17 cellular contexts compared by ENCODE assay signal in genomic region chr12:13348464-13348863, GRCh38.
DNase-seq lines count a peak whose midpoint lies in the region; ATAC-seq and TF ChIP-seq lines count a peak whose summit lies in the region.
"Had no signal": no experiment of that assay in that cellular context is flagged by ENCODE, and none has a peak within 500 bp of the region (broad histone marks: within the 10 kb centered on the region; RNA-seq: fewer than 3 reads in every experiment).

No MANE protein-coding gene starts in this region.

- peak overlapping the region; percentile 84 for H3K27ac ChIP-seq in ACC112 (ENCODE audit: low read depth, low read length)
- H3K27ac ChIP-seq in endodermal cell (ENCODE audit: low read depth, low read length), result no peak overlapping the region
- no peak overlapping the region for H3K27ac ChIP-seq in mesendoderm (ENCODE audit: low read depth, low read length)
- H3K27ac ChIP-seq in GM23338 (ENCODE audit: low read depth), result no peak overlapping the region
- H3K27ac ChIP-seq: C4-2B had no signal

- no peak overlapping the region for H3K56ac ChIP-seq in mesendoderm (ENCODE audit: low read length)

- no peak for ATAC-seq in GM23338

- DNase-seq in endodermal cell (peak; percentile 62), mesendoderm (peak; percentile 41), renal cortical epithelial cell (ENCODE audit: low read depth) (peak; percentile 70), GM23338 (ENCODE audit: low spot score) (no peak), AG08396 (ENCODE audit: low spot score) (no peak), endothelial cell (ENCODE audit: low spot score) (no peak), cardiac septum (ENCODE audit: low spot score) (no peak)
- DNase-seq: 8988T; ACHN; AML-193; CD4-positive, alpha-beta T cell; DMS153; DMS79; GF-D8; H9 had no signal

- H3K36me3 ChIP-seq in ACC112 (ENCODE audit: insufficient read depth, low read length) (no peaks in the 10 kb centered on the region), endodermal cell (ENCODE audit: control insufficient read depth, insufficient read depth, low read length) (no peaks in the 10 kb centered on the region), mesendoderm (ENCODE audit: control insufficient read depth, insufficient read depth, low read length) (no peaks in the 10 kb centered on the region), GM23338 (ENCODE audit: insufficient read depth) (no peaks in the 10 kb centered on the region)

- H2BK120ac ChIP-seq in mesendoderm (ENCODE audit: low read depth, low read length), result no peak overlapping the region

- H3K79me2 ChIP-seq in ACC112 (ENCODE audit: control insufficient read depth, insufficient read depth, low read length, unreplicated experiment) (no peaks in the 10 kb centered on the region), mesendoderm (ENCODE audit: control insufficient read depth, insufficient read depth, low read length) (no peaks in the 10 kb centered on the region), GM23338 (replicated peaks; ENCODE audit: insufficient read depth) (no peaks in the 10 kb centered on the region)

- H3K4me3 ChIP-seq in ACC112 (ENCODE audit: low read depth, low read length), result no peak overlapping the region
- no peak overlapping the region for H3K4me3 ChIP-seq in endodermal cell (ENCODE audit: low read length)
- no peak overlapping the region for H3K4me3 ChIP-seq in mesendoderm (ENCODE audit: low read length)
- H3K4me3 ChIP-seq in GM23338, result no peak overlapping the region

- no peak overlapping the region for H3K18ac ChIP-seq in mesendoderm (ENCODE audit: low read length)

- H3K4me2 ChIP-seq in mesendoderm (ENCODE audit: low read length), result no peak overlapping the region
- H3K4me2 ChIP-seq in GM23338, result no peak overlapping the region

- H3K9me2 ChIP-seq in GM23338 (ENCODE audit: insufficient read depth), result peaks cover 9% of the 10 kb centered on the region

- no peaks in the 10 kb centered on the region for H3K79me1 ChIP-seq in mesendoderm (ENCODE audit: low read length)

- H3K9ac ChIP-seq in endodermal cell (ENCODE audit: extremely low read depth, low read length, poor library complexity, severe bottlenecking) (no peak overlapping the region), mesendoderm (ENCODE audit: low read length) (no peak overlapping the region)

- no peak for TF ChIP-seq CTCF in endodermal cell (conservative IDR thresholded peaks at IDR 0.05)
- no peak for TF ChIP-seq CTCF in GM23338 (conservative IDR thresholded peaks at IDR 0.05; ENCODE audit: low read depth in 2 of 2)
- TF ChIP-seq CTCF in endothelial cell (IDR thresholded peaks at IDR 0.05; ENCODE audit: unreplicated experiment), result no peak

- H2AFZ ChIP-seq in ACC112 (ENCODE audit: low read length, unreplicated experiment) (no peak overlapping the region), GM23338 (no peak overlapping the region)

- H3K9me3 ChIP-seq in endodermal cell (ENCODE audit: control insufficient read depth, low read length), result no peaks in the 10 kb centered on the region

- H3K27me3 ChIP-seq in ACC112 (ENCODE audit: insufficient read depth, low read length) (no peaks in the 10 kb centered on the region), endodermal cell (ENCODE audit: control insufficient read depth, insufficient read depth, low read length, poor library complexity, severe bottlenecking) (peaks cover 15% of the 10 kb centered on the region), mesendoderm (ENCODE audit: insufficient read depth, low read length, poor library complexity) (no peaks in the 10 kb centered on the region), GM23338 (ENCODE audit: insufficient read depth) (no peaks in the 10 kb centered on the region)

- H3K4me1 ChIP-seq in ACC112 (ENCODE audit: control insufficient read depth, insufficient read depth, low read length, unreplicated experiment) (peaks cover 35% of the 10 kb centered on the region), endodermal cell (ENCODE audit: control insufficient read depth, insufficient read depth, low read length) (peaks cover 12% of the 10 kb centered on the region), mesendoderm (ENCODE audit: control insufficient read depth, low read depth, low read length) (peaks cover 2% of the 10 kb centered on the region), GM23338 (ENCODE audit: insufficient read depth) (no peaks in the 10 kb centered on the region)

- H2BK5ac ChIP-seq in mesendoderm (ENCODE audit: low read length), result no peak overlapping the region

- H3K4me3 Mint-ChIP-seq in endodermal cell (no peak overlapping the region), GM23338 (no peak overlapping the region), endothelial cell (ENCODE audit: unreplicated experiment) (no peak overlapping the region)
- H3K4me3 Mint-ChIP-seq: CD4-positive, alpha-beta T cell; H9 had no signal

- WGBS in endodermal cell (ENCODE audit: insufficient coverage in 1 of 2, insufficient read length in 1 of 2), 2 experiments, result 67 to 80% methylated on average over 1 of the region's 1 CpG
- no CpG with 5 or more reads among the region's 1 CpG for WGBS in mesendoderm (ENCODE audit: extremely low coverage, insufficient coverage, low lambda C conversion rate)

- no peaks in the 10 kb centered on the region for H3K9me3 Mint-ChIP-seq in endodermal cell
- H3K9me3 Mint-ChIP-seq in GM23338, result no peaks in the 10 kb centered on the region
- no peaks in the 10 kb centered on the region for H3K9me3 Mint-ChIP-seq in endothelial cell (ENCODE audit: unreplicated experiment)
- H3K9me3 Mint-ChIP-seq: CD4-positive, alpha-beta T cell; H9 had no signal

- H4K5ac ChIP-seq in mesendoderm (ENCODE audit: low read length), result no peak overlapping the region

- H4K20me1 ChIP-seq in GM23338 (replicated peaks; ENCODE audit: insufficient read depth), result no peaks in the 10 kb centered on the region

- intact Hi-C loops in cardiac septum (cut with DNase I), result no loop called here

- H3K36me3 Mint-ChIP-seq in endodermal cell (ENCODE audit: low read depth), result no peaks in the 10 kb centered on the region
- H3K36me3 Mint-ChIP-seq in GM23338 (ENCODE audit: low read depth), result no peaks in the 10 kb centered on the region
- no peaks in the 10 kb centered on the region for H3K36me3 Mint-ChIP-seq in endothelial cell (ENCODE audit: low read depth, unreplicated experiment)

- H2AK5ac ChIP-seq in mesendoderm (ENCODE audit: low read length), result no peak overlapping the region

- H3K27me3 Mint-ChIP-seq in endodermal cell (ENCODE audit: insufficient read depth), result peaks cover 23% of the 10 kb centered on the region
- H3K27me3 Mint-ChIP-seq in GM23338 (ENCODE audit: insufficient read depth, low read depth, poor library complexity), result no peaks in the 10 kb centered on the region
- H3K27me3 Mint-ChIP-seq in endothelial cell (ENCODE audit: unreplicated experiment), result no peaks in the 10 kb centered on the region

- peaks cover 21% of the 10 kb centered on the region for H3K4me1 Mint-ChIP-seq in endodermal cell
- H3K4me1 Mint-ChIP-seq in GM23338, result peaks cover 6% of the 10 kb centered on the region
- H3K4me1 Mint-ChIP-seq in endothelial cell (ENCODE audit: unreplicated experiment), result peaks cover 2% of the 10 kb centered on the region

- H2BK15ac ChIP-seq in mesendoderm (replicated peaks; ENCODE audit: low read depth), result no peak overlapping the region

- no peaks in the 10 kb centered on the region for H3F3A ChIP-seq in GM23338 (replicated peaks; ENCODE audit: low read depth)

- H3K23ac ChIP-seq in mesendoderm (ENCODE audit: low read length), result no peak overlapping the region

- no peak overlapping the region for H4K8ac ChIP-seq in mesendoderm (ENCODE audit: low read depth, low read length)

- H3K4ac ChIP-seq in mesendoderm (ENCODE audit: low read depth, low read length), result no peak overlapping the region

- H3K27ac Mint-ChIP-seq in endodermal cell (no peak overlapping the region), GM23338 (no peak overlapping the region), endothelial cell (ENCODE audit: unreplicated experiment) (no peak overlapping the region)
- H3K27ac Mint-ChIP-seq: CD4-positive, alpha-beta T cell; H9 had no signal

TF ChIP-seq in GM23338, 12 proteins besides CTCF, POLR2A, EP300 and RAD21 (continues in another document):
- TF ChIP-seq ZNF331 (CRISPR knock-in tag; IDR thresholded peaks at IDR 0.05; ENCODE audit: low read depth) (no peak), CREB1 (CRISPR knock-in tag; IDR thresholded peaks at IDR 0.05; ENCODE audit: low read depth) (no peak), EZH2 (IDR thresholded peaks at IDR 0.05; ENCODE audit: low read depth, unreplicated experiment) (no peak), EZH2phosphoT487 (IDR thresholded peaks at IDR 0.05; ENCODE audit: unreplicated experiment) (no peak), ETS1 (IDR thresholded peaks at IDR 0.05) (no peak)
- TF ChIP-seq, protein P1, sequence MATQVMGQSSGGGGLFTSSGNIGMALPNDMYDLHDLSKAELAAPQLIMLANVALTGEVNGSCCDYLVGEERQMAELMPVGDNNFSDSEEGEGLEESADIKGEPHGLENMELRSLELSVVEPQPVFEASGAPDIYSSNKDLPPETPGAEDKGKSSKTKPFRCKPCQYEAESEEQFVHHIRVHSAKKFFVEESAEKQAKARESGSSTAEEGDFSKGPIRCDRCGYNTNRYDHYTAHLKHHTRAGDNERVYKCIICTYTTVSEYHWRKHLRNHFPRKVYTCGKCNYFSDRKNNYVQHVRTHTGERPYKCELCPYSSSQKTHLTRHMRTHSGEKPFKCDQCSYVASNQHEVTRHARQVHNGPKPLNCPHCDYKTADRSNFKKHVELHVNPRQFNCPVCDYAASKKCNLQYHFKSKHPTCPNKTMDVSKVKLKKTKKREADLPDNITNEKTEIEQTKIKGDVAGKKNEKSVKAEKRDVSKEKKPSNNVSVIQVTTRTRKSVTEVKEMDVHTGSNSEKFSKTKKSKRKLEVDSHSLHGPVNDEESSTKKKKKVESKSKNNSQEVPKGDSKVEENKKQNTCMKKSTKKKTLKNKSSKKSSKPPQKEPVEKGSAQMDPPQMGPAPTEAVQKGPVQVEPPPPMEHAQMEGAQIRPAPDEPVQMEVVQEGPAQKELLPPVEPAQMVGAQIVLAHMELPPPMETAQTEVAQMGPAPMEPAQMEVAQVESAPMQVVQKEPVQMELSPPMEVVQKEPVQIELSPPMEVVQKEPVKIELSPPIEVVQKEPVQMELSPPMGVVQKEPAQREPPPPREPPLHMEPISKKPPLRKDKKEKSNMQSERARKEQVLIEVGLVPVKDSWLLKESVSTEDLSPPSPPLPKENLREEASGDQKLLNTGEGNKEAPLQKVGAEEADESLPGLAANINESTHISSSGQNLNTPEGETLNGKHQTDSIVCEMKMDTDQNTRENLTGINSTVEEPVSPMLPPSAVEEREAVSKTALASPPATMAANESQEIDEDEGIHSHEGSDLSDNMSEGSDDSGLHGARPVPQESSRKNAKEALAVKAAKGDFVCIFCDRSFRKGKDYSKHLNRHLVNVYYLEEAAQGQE (IDR thresholded peaks at IDR 0.05; ENCODE audit: unreplicated experiment), result no peak

Comparison
In these comparisons a context has a peak if more than half of its experiments do, and no peak if none do; other contexts are left out.
1. DNase-seq: peak in endodermal cell (single experiment), mesendoderm (single experiment) and renal cortical epithelial cell (single experiment); none in GM23338 (single experiment), AG08396 (single experiment), endothelial cell (single experiment) and cardiac septum (single experiment).